ENCODE assay signal across 1 cellular context in genomic region chr2:73828818-73829570, GRCh38.
TF ChIP-seq lines count a peak whose summit lies in the region.

Gene STAMBP (plus strand): TSS chr2:73828961. CDS start chr2:73830857, 1,896 bp downstream.

TF ChIP-seq in K562, 482 proteins besides CTCF, POLR2A, EP300 and RAD21 (continued from another document and continues in another):
- TF ChIP-seq TSHZ1 (CRISPR knock-in tag; IDR thresholded peaks at IDR 0.05): no peak
- TF ChIP-seq ELK3 (CRISPR knock-in tag; IDR thresholded peaks at IDR 0.05): no peak
- no peak for TF ChIP-seq ZNF644 (tag; IDR thresholded peaks at IDR 0.05; ENCODE audit: low read depth)
- TF ChIP-seq MAZ (CRISPR knock-in tag; conservative IDR thresholded peaks at IDR 0.05 in 1 of 2, IDR thresholded peaks at IDR 0.05 in 1 of 2): peak; percentile 15 to 45; a peak in 2 of 4 replicates
- peak; percentile 89 for TF ChIP-seq EP400 (IDR thresholded peaks at IDR 0.05)
- TF ChIP-seq SIN3A (IDR thresholded peaks at IDR 0.05; ENCODE audit: borderline replicate concordance in 2 of 2, control insufficient read depth in 1 of 2, low read depth in 2 of 2, low read length in 2 of 2): peak in 1 of 2 experiments; percentile 79; a peak in 2 of 4 replicates
- no peak for TF ChIP-seq DEAF1 (CRISPR knock-in tag; IDR thresholded peaks at IDR 0.05)
- TF ChIP-seq CBFB (CRISPR knock-in tag; IDR thresholded peaks at IDR 0.05): 0 out of 2 replicates have a peak, but pooled peaks have one; percentile 34
- TF ChIP-seq ZNF695 (CRISPR knock-in tag; IDR thresholded peaks at IDR 0.05): no peak
- peak; percentile 34; the same call in 1 of the 2 replicates for TF ChIP-seq VEZF1 (CRISPR knock-in tag; IDR thresholded peaks at IDR 0.05)
- peak; percentile 49 for TF ChIP-seq CCNT2 (IDR thresholded peaks at IDR 0.05; ENCODE audit: borderline replicate concordance, extremely low read depth, insufficient read length, low read depth, low read length)
- peak; percentile 86 for TF ChIP-seq E2F8 (IDR thresholded peaks at IDR 0.05; ENCODE audit: low read depth, partially characterized antibody)
- TF ChIP-seq RBM25 (IDR thresholded peaks at IDR 0.05; ENCODE audit: low read depth, low read length, severe bottlenecking): peak; percentile 13
- peak; percentile 31 to 35; a peak in 1 of 4 replicates for TF ChIP-seq MLLT1 (IDR thresholded peaks at IDR 0.05)
- 0 out of 4 replicates have a peak, but pooled peaks have one; percentile 17 to 18 for TF ChIP-seq UBTF (IDR thresholded peaks at IDR 0.05; ENCODE audit: borderline replicate concordance in 1 of 2, low read depth in 2 of 2, low read length in 2 of 2)
- no peak for TF ChIP-seq TARDBP (IDR thresholded peaks at IDR 0.05)
- TF ChIP-seq NFYB (IDR thresholded peaks at IDR 0.05; ENCODE audit: extremely low read depth, insufficient read length): peak; percentile 79
- 0 out of 4 replicates have a peak, but pooled peaks have one; percentile 10 to 56 for TF ChIP-seq BCLAF1 (IDR thresholded peaks at IDR 0.05; ENCODE audit: borderline replicate concordance in 1 of 2, control insufficient read depth in 1 of 2, low read depth in 2 of 2, low read length in 1 of 2)
- TF ChIP-seq TAF1 (IDR thresholded peaks at IDR 0.05; ENCODE audit: control insufficient read depth, extremely low read depth, insufficient read depth, low read length, severe bottlenecking): peak; percentile 54
- peak; percentile 24 for TF ChIP-seq TAF9B (IDR thresholded peaks at IDR 0.05; ENCODE audit: partially characterized antibody)
- TF ChIP-seq TEAD1 (CRISPR knock-in tag; IDR thresholded peaks at IDR 0.05): peak in 1 of 2 experiments; percentile 69; a peak in 1 of 4 replicates
- TF ChIP-seq ZNF41 (CRISPR knock-in tag; conservative IDR thresholded peaks at IDR 0.05): no peak
- 0 out of 2 replicates have a peak, but pooled peaks have one; percentile 12 for TF ChIP-seq NFRKB (IDR thresholded peaks at IDR 0.05; ENCODE audit: low read depth)
- peak; percentile 52 for TF ChIP-seq ETV5 (CRISPR knock-in tag; IDR thresholded peaks at IDR 0.05; ENCODE audit: low read depth)
- TF ChIP-seq MTA1 (IDR thresholded peaks at IDR 0.05; ENCODE audit: borderline replicate concordance): 0 out of 2 replicates have a peak, but pooled peaks have one; percentile 22
- no peak for TF ChIP-seq PYGO2 (tag; IDR thresholded peaks at IDR 0.05)
- peak; percentile 88 for TF ChIP-seq CXXC5 (CRISPR knock-in tag; IDR thresholded peaks at IDR 0.05)
- TF ChIP-seq HMGN3 (IDR thresholded peaks at IDR 0.05; ENCODE audit: borderline replicate concordance, extremely low read depth, insufficient read length, low read depth, low read length): peak; percentile 70
- no peak for TF ChIP-seq ZNF398 (CRISPR knock-in tag; IDR thresholded peaks at IDR 0.05)
- TF ChIP-seq MYC (IDR thresholded peaks at IDR 0.05; ENCODE audit: low read depth, low read length): peak; percentile 86
- TF ChIP-seq MYC (CRISPR knock-in tag; IDR thresholded peaks at IDR 0.05; ENCODE audit: borderline replicate concordance, low read depth): peak; percentile 85
- TF ChIP-seq ZNF589 (CRISPR knock-in tag; IDR thresholded peaks at IDR 0.05; ENCODE audit: low read depth): no peak
- 0 out of 2 replicates have a peak, but pooled peaks have one; percentile 16 for TF ChIP-seq SMAD3 (CRISPR knock-in tag; conservative IDR thresholded peaks at IDR 0.05)
- peak; percentile 97 to 100 (median 98) for TF ChIP-seq YY1 (IDR thresholded peaks at IDR 0.05; ENCODE audit: borderline replicate concordance in 1 of 3, control insufficient read depth in 1 of 3, extremely low read depth in 1 of 3, insufficient read depth in 3 of 3, insufficient read length in 1 of 3, insufficient replicate concordance in 2 of 3, low read depth in 1 of 3, low read length in 2 of 3)
- 0 out of 2 replicates have a peak, but pooled peaks have one; percentile 46 for TF ChIP-seq LEF1 (IDR thresholded peaks at IDR 0.05)
- 0 out of 2 replicates have a peak, but pooled peaks have one; percentile 67 for TF ChIP-seq ERF (CRISPR knock-in tag; IDR thresholded peaks at IDR 0.05)
